ENCODE assay signal across 8 cellular contexts in genomic region chr15:77418341-77419049, GRCh38. TPM values are rescaled to one million over a fixed set of nuclear protein-coding genes. Genes with fewer than 3 reads are reported as not detected.
A peak's percentile ranks its signal among the peaks of the same experiment; 100 is the strongest.
DNase-seq lines count a peak whose midpoint lies in the region; ATAC-seq and TF ChIP-seq lines count a peak whose summit lies in the region.

No MANE protein-coding gene starts in this region.

- DNase-seq in activated CD4-positive, alpha-beta T cell treated with anti-CD3 and anti-CD28 coated beads for 36 hours, result no peak
- no peak for DNase-seq in activated CD4-positive, alpha-beta T cell treated with anti-CD3 and anti-CD28 coated beads for 4 hours
- DNase-seq in activated naive CD8-positive, alpha-beta T cell treated with anti-CD3 and anti-CD28 coated beads, Interleukin-2, amount 10 ng/mL, durations not matched to agents 7 days and 5 days, result no peak
- DNase-seq in kidney epithelial cell (ENCODE audit: low read depth) (no peak), thoracic aorta (ENCODE audit: low spot score) (no peak), DMS79 treated with DMSO at 0.1 percent for 48 hours (lab: John Stamatoyannopoulos, UW) (no peak), NCI-H1436 treated with DMSO at 0.1 percent for 48 hours (lab: John Stamatoyannopoulos, UW) (no peak)

- CTCF ChIA-PET in activated CD4-positive, alpha-beta T cell treated with anti-CD3 and anti-CD28 coated beads for 36 hours (lab: Charles Lee), result interaction anchor here (0.6 to 1.8 kb wide), 6 partner anchors 8 to 305 kb away, joined by 3 to 4 read pairs (median 3); no protein-coding TSS in a partner anchor

- POLR2A ChIA-PET in activated CD4-positive, alpha-beta T cell treated with anti-CD3 and anti-CD28 coated beads for 36 hours (lab: Charles Lee), result interaction anchor here (0.7 to 1.2 kb wide), 2 partner anchors 9 to 516 kb away, joined by 4 to 5 read pairs; no protein-coding TSS in a partner anchor
- POLR2A ChIA-PET in activated naive CD8-positive, alpha-beta T cell treated with anti-CD3 and anti-CD28 coated beads, Interleukin-2, amount 10 ng/mL, durations not matched to agents 7 days and 5 days (lab: Charles Lee), result interaction anchor here (1.1 to 1.9 kb wide), 3 partner anchors 8 to 125 kb away, joined by 3 to 21 read pairs (median 3); no protein-coding TSS in a partner anchor

- H3K9me3 Mint-ChIP-seq in activated CD4-positive, alpha-beta T cell treated with anti-CD3 and anti-CD28 coated beads for 36 hours (ENCODE audit: low read depth), result no peaks in the 10 kb centered on the region
- no peaks in the 10 kb centered on the region for H3K9me3 Mint-ChIP-seq in activated naive CD8-positive, alpha-beta T cell treated with anti-CD3 and anti-CD28 coated beads, Interleukin-2, amount 10 ng/mL, durations not matched to agents 7 days and 5 days

- H3K36me3 Mint-ChIP-seq in activated CD4-positive, alpha-beta T cell treated with anti-CD3 and anti-CD28 coated beads for 36 hours (ENCODE audit: low read depth), result peaks cover 4% of the 10 kb centered on the region
- peaks cover 6% of the 10 kb centered on the region for H3K36me3 Mint-ChIP-seq in activated naive CD8-positive, alpha-beta T cell treated with anti-CD3 and anti-CD28 coated beads, Interleukin-2, amount 10 ng/mL, durations not matched to agents 7 days and 5 days

- peak overlapping the region; percentile 64 to 96 for H3K27ac ChIP-seq in thoracic aorta

- no peak for TF ChIP-seq CTCF in kidney epithelial cell (IDR thresholded peaks at IDR 0.05; ENCODE audit: insufficient read depth, low read length, poor library complexity, severe bottlenecking)
- TF ChIP-seq CTCF in thoracic aorta (IDR thresholded peaks at IDR 0.05), result no peak

- H3K4me3 ChIP-seq in kidney epithelial cell (ENCODE audit: low read depth, low read length), result peak overlapping the region; percentile 93
- H3K4me3 ChIP-seq in thoracic aorta, result peak overlapping the region; percentile 94

- no peak for ATAC-seq in activated CD4-positive, alpha-beta T cell treated with anti-CD3 and anti-CD28 coated beads for 36 hours
- ATAC-seq in activated naive CD8-positive, alpha-beta T cell treated with anti-CD3 and anti-CD28 coated beads, Interleukin-2, amount 10 ng/mL, durations not matched to agents 7 days and 5 days (ENCODE audit: low read depth), result no peak
- ATAC-seq in thoracic aorta (ENCODE audit: insufficient number of reproducible peaks, low FRiP score, low read depth) (no peak), HG02852 (IDR thresholded peaks at IDR 0.05; ENCODE audit: unreplicated experiment) (no peak)

- H3K4me3 Mint-ChIP-seq in activated CD4-positive, alpha-beta T cell treated with anti-CD3 and anti-CD28 coated beads for 36 hours, result peak overlapping the region; percentile 95
- peak overlapping the region; percentile 99 for H3K4me3 Mint-ChIP-seq in activated naive CD8-positive, alpha-beta T cell treated with anti-CD3 and anti-CD28 coated beads, Interleukin-2, amount 10 ng/mL, durations not matched to agents 7 days and 5 days

- peaks cover 34 to 41% of the 10 kb centered on the region in 2 donors for H3K4me1 ChIP-seq in thoracic aorta (ENCODE audit: control insufficient read depth in 1 of 2, low read depth in 2 of 2)

- intact Hi-C loops in activated CD4-positive, alpha-beta T cell treated with anti-CD3 and anti-CD28 coated beads for 36 hours (cut with DNase I, micrococcal nuclease), result loop anchor here in 1 of 2 experiments (1.0 to 5.0 kb wide), 2 partner anchors 9 to 231 kb away; no protein-coding TSS in a partner anchor

- H3K36me3 ChIP-seq in kidney epithelial cell (ENCODE audit: control insufficient read depth, insufficient read depth, low read length) (no peaks in the 10 kb centered on the region), thoracic aorta (no peaks in the 10 kb centered on the region)

- no peaks in the 10 kb centered on the region for H3K9me3 ChIP-seq in thoracic aorta

- H3K27ac Mint-ChIP-seq in activated CD4-positive, alpha-beta T cell treated with anti-CD3 and anti-CD28 coated beads for 36 hours, result peak overlapping the region; percentile 91
- H3K27ac Mint-ChIP-seq in activated naive CD8-positive, alpha-beta T cell treated with anti-CD3 and anti-CD28 coated beads, Interleukin-2, amount 10 ng/mL, durations not matched to agents 7 days and 5 days, result peak overlapping the region; percentile 93

- peaks cover 31% of the 10 kb centered on the region for H3K4me1 Mint-ChIP-seq in activated CD4-positive, alpha-beta T cell treated with anti-CD3 and anti-CD28 coated beads for 36 hours
- peaks cover 27% of the 10 kb centered on the region for H3K4me1 Mint-ChIP-seq in activated naive CD8-positive, alpha-beta T cell treated with anti-CD3 and anti-CD28 coated beads, Interleukin-2, amount 10 ng/mL, durations not matched to agents 7 days and 5 days

- H3K27me3 ChIP-seq in kidney epithelial cell (ENCODE audit: control insufficient read depth, insufficient read depth, low read length) (no peaks in the 10 kb centered on the region), thoracic aorta (replicated peaks; ENCODE audit: insufficient read depth) (no peaks in the 10 kb centered on the region)

- no peaks in the 10 kb centered on the region for H3K27me3 Mint-ChIP-seq in activated CD4-positive, alpha-beta T cell treated with anti-CD3 and anti-CD28 coated beads for 36 hours
- no peaks in the 10 kb centered on the region for H3K27me3 Mint-ChIP-seq in activated naive CD8-positive, alpha-beta T cell treated with anti-CD3 and anti-CD28 coated beads, Interleukin-2, amount 10 ng/mL, durations not matched to agents 7 days and 5 days

RNA-seq across cellular contexts. Expression of gene PEAK1, which starts 1.4 kb away (rescaled TPM):
- total RNA-seq in activated CD4-positive, alpha-beta T cell treated with anti-CD3 and anti-CD28 coated beads for 36 hours, result 10 to 100 TPM; 26.5 to 27.0 TPM
- total RNA-seq in activated naive CD8-positive, alpha-beta T cell treated with anti-CD3 and anti-CD28 coated beads, Interleukin-2, amount 10 ng/mL, durations not matched to agents 7 days and 5 days, result 10 to 100 TPM; 34.0 to 38.1 TPM
- total RNA-seq in kidney epithelial cell (9.9 and 10.2 TPM in 2 replicates), thoracic aorta (10 to 100 TPM; 94.2 to 95.9 TPM)

RNA-seq across cellular contexts. Expression of gene HMG20A, which starts 2.2 kb away (rescaled TPM):
- 10 to 100 TPM; 45.9 to 59.1 TPM for total RNA-seq in activated CD4-positive, alpha-beta T cell treated with anti-CD3 and anti-CD28 coated beads for 36 hours
- total RNA-seq in activated naive CD8-positive, alpha-beta T cell treated with anti-CD3 and anti-CD28 coated beads, Interleukin-2, amount 10 ng/mL, durations not matched to agents 7 days and 5 days, result 10 to 100 TPM; 62.4 to 65.0 TPM
- 22.3 and 26.4 TPM in 2 replicates for total RNA-seq in kidney epithelial cell
- 10 to 100 TPM; 25.7 to 47.3 TPM for total RNA-seq in thoracic aorta
